17 cellular contexts compared by ENCODE assay signal in genomic region chr15:25053000-25053815, GRCh38.
A peak's percentile ranks its signal among the peaks of the same experiment; 100 is the strongest.
DNase-seq lines count a peak whose midpoint lies in the region; ATAC-seq and TF ChIP-seq lines count a peak whose summit lies in the region.
"Had no signal": no experiment of that assay in that cellular context is flagged by ENCODE, and none has a peak within 500 bp of the region (broad histone marks: within the 10 kb centered on the region; RNA-seq: fewer than 3 reads in every experiment).

No MANE protein-coding gene starts in this region.

- ATAC-seq in lung (ENCODE audit: insufficient read depth, low FRiP score): no peak
- ATAC-seq: activated CD4-positive, alpha-beta T cell treated with anti-CD3 and anti-CD28 coated beads for 36 hours had no signal

- H3K27ac ChIP-seq in coronary artery: no peak overlapping the region
- no peak overlapping the region for H3K27ac ChIP-seq in lung (ENCODE audit: low read depth in 1 of 2, low read length in 1 of 2)
- H3K27ac ChIP-seq in stomach: no peak overlapping the region
- H3K27ac ChIP-seq: cardiac muscle cell, dorsolateral prefrontal cortex had no signal

- peaks cover 45 to 57% of the 10 kb centered on the region in 2 donors for H3K36me3 ChIP-seq in lung (ENCODE audit: control insufficient read depth in 2 of 2, insufficient read depth in 2 of 2, low read length in 2 of 2)
- H3K36me3 ChIP-seq in stomach: peaks cover 84 to 100% (median 95%) of the 10 kb centered on the region in 4 donors
- peaks cover 65% of the 10 kb centered on the region for H3K36me3 ChIP-seq in BE2C

- H3K4me3 ChIP-seq in coronary artery (peak overlapping the region; percentile 45), lung (no peak overlapping the region), stomach (no peak overlapping the region), BE2C (ENCODE audit: low read depth, low read length) (no peak overlapping the region)
- H3K4me3 ChIP-seq: cardiac muscle cell, dorsolateral prefrontal cortex had no signal

- intact Hi-C loops in stomach (cut with DNase I; ENCODE audit: low total_unique reads): no loop called here

- no peak for TF ChIP-seq CTCF in coronary artery (IDR thresholded peaks at IDR 0.05)
- no peak for TF ChIP-seq CTCF in lung (IDR thresholded peaks at IDR 0.05; ENCODE audit: control extremely low read depth, extremely low read depth)
- no peak for TF ChIP-seq CTCF in stomach (IDR thresholded peaks at IDR 0.05)
- no peak for TF ChIP-seq CTCF in BE2C (IDR thresholded peaks at IDR 0.05; ENCODE audit: low read depth, low read length)

- no peak for TF ChIP-seq EP300 in stomach (IDR thresholded peaks at IDR 0.05)

- DNase-seq in D341Med (ENCODE audit: low spot score): peak; percentile 8
- no peak for DNase-seq in coronary artery (ENCODE audit: low spot score)
- DNase-seq in lung (ENCODE audit: low spot score): peak; percentile 24
- DNase-seq in stomach: peak; percentile 11
- DNase-seq in BE2C: no peak
- no peak for DNase-seq in GOT3 (lab: John Stamatoyannopoulos, UW)
- no peak for DNase-seq in DMS114 treated with DMSO at 0.1 percent for 48 hours (lab: John Stamatoyannopoulos, UW; ENCODE audit: unreplicated experiment)
- DNase-seq: activated CD4-positive, alpha-beta T cell treated with anti-CD3 and anti-CD28 coated beads for 36 hours; DMS79 treated with DMSO at 0.1 percent for 48 hours; erythroblast; midbrain; MV-4-11; NCI-H1694 treated with DMSO at 0.1 percent for 48 hours; NCI-H345; OCI-M1 had no signal

- H3K4me1 ChIP-seq in lung (ENCODE audit: control insufficient read depth in 2 of 2, insufficient read depth in 2 of 2, low read length in 2 of 2) (no peaks in the 10 kb centered on the region), stomach (no peaks in the 10 kb centered on the region), BE2C (no peaks in the 10 kb centered on the region)

- whole genome bisulfite sequencing in lung, 2 donors: 87 to 90% methylated on average over 20 of the region's 20 CpGs
- whole genome bisulfite sequencing in stomach, 5 donors: 87 to 94% (median 92%) methylated on average over 14 to 20 of the region's 20 CpGs

- no peak for TF ChIP-seq POLR2A in stomach (IDR thresholded peaks at IDR 0.05)

- H3K27me3 ChIP-seq in lung (ENCODE audit: control insufficient read depth, insufficient read depth) (no peaks in the 10 kb centered on the region), stomach (no peaks in the 10 kb centered on the region), BE2C (no peaks in the 10 kb centered on the region)
- H3K27me3 ChIP-seq: cardiac muscle cell, dorsolateral prefrontal cortex had no signal

- H3K9me3 ChIP-seq in lung (ENCODE audit: control insufficient read depth in 2 of 2, insufficient read depth in 1 of 2, low read length in 1 of 2) (peaks cover 41 to 88% of the 10 kb centered on the region in 2 donors), stomach (peaks cover 87 to 100% (median 100%) of the 10 kb centered on the region in 4 donors), BE2C (peaks cover 46% of the 10 kb centered on the region)

Comparison
In these comparisons a context has a peak if more than half of its experiments do, and no peak if none do; other contexts are left out.
1. DNase-seq: peak in D341Med (single experiment), lung (single experiment) and stomach (single experiment); none in coronary artery (single experiment), BE2C (single experiment), GOT3 (single experiment) and DMS114 treated with DMSO at 0.1 percent for 48 hours (single experiment).